ENCODE assay signal across 19 cellular contexts in the genomic region with DNA sequence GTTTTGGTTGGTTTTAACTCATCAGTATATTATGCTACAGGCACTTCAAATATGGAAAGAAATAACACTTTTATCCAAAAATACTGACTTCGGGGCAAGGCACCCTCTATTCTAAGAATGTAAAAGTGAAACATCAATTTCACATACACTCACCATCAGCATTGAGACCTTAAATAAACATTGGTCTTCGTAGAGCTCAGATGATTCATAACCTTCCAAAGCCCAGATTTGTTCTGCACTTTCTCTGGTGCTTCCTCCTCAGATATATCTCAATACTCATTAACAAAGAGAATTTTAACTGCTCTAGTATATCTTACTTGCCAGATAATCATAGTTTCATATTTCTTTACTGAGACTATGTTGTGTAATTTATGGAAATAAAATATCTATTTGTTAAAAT.
DNase-seq lines count a peak whose midpoint lies in the region; ATAC-seq and TF ChIP-seq lines count a peak whose summit lies in the region.
"Had no signal": no experiment of that assay in that cellular context is flagged by ENCODE, and none has a peak within 500 bp of the region (broad histone marks: within the 10 kb centered on the region; RNA-seq: fewer than 3 reads in every experiment).

No MANE protein-coding gene starts in this region.

- CTCF ChIA-PET in PC-3 (lab: Charles Lee): no interaction called here

- intact Hi-C loops in PC-3 (cut with micrococcal nuclease) (no loop called here), ovary (cut with DNase I) (no loop called here)

- H3K27me3 ChIP-seq in GM23248 (replicated peaks; ENCODE audit: insufficient read depth): no peaks in the 10 kb centered on the region
- H3K27me3 ChIP-seq in PC-3 (ENCODE audit: low read length): no peaks in the 10 kb centered on the region
- no peaks in the 10 kb centered on the region for H3K27me3 ChIP-seq in ovary
- H3K27me3 ChIP-seq: heart left ventricle had no signal

- H3K9ac ChIP-seq in GM23248 (no peak overlapping the region), PC-3 (ENCODE audit: low read length) (no peak overlapping the region)

- H3K4me1 ChIP-seq in GM23248 (ENCODE audit: insufficient read depth): peaks cover 23% of the 10 kb centered on the region
- H3K4me1 ChIP-seq in PC-3 (ENCODE audit: insufficient read depth, low read length): no peaks in the 10 kb centered on the region
- no peaks in the 10 kb centered on the region for H3K4me1 ChIP-seq in ovary (ENCODE audit: insufficient read depth)
- H3K4me1 ChIP-seq: heart left ventricle had no signal

- WGBS in GM23248 (ENCODE audit: low coverage in 1 of 2, low lambda C conversion rate in 2 of 2, missing lambda C conversion rate in 2 of 2), 2 experiments: 26 to 31% methylated on average over 2 of the region's 2 CpGs
- WGBS in ovary, 3 donors: 5 to 15% (median 12%) methylated on average over 2 of the region's 2 CpGs

- 0 out of 2 replicates have a peak, but pooled peaks cover 4% of the 10 kb centered on the region for H3K9me2 ChIP-seq in GM23248 (ENCODE audit: insufficient read depth)
- no peaks in the 10 kb centered on the region for H3K9me2 ChIP-seq in PC-3 (replicated peaks; ENCODE audit: low read length)

- ATAC-seq in PC-3: peak; percentile 38; the same call in 1 of the 2 replicates
- ATAC-seq: activated CD8-positive, alpha-beta memory T cell treated with anti-CD3 and anti-CD28 coated beads, Interleukin-2, amount 10 ng/mL, durations not matched to agents 7 days and 5 days; heart left ventricle; sciatic nerve; stimulated activated memory B cell treated with anti-CD40 and anti-IgM and Interleukin-4, amounts not matched to agents 10 μg/mL and 1 μg/mL and 100 μg/mL, for 72 hours had no signal

- no peak for TF ChIP-seq POLR2A in ovary (IDR thresholded peaks at IDR 0.05)

- H3K27ac ChIP-seq in GM23248: peak overlapping the region; percentile 5; the same call in 1 of the 2 replicates
- no peak overlapping the region for H3K27ac ChIP-seq in PC-3 (ENCODE audit: low read length)
- H3K27ac ChIP-seq in ovary: no peak overlapping the region
- H3K27ac ChIP-seq: heart left ventricle had no signal

- H3K4me2 ChIP-seq in GM23248 (ENCODE audit: unreplicated experiment): peak overlapping the region; percentile 92
- H3K4me2 ChIP-seq in PC-3 (ENCODE audit: low read length): peak overlapping the region; percentile 26; the same call in 1 of the 2 replicates

- H2AFZ ChIP-seq in GM23248 (no peak overlapping the region), PC-3 (ENCODE audit: low read length) (no peak overlapping the region)

- H3K36me3 ChIP-seq in GM23248 (ENCODE audit: low read depth): no peaks in the 10 kb centered on the region
- H3K36me3 ChIP-seq in PC-3 (ENCODE audit: low read depth, low read length): no peaks in the 10 kb centered on the region
- no peaks in the 10 kb centered on the region for H3K36me3 ChIP-seq in ovary
- H3K36me3 ChIP-seq: heart left ventricle had no signal

- peak overlapping the region; percentile 48 for H3K4me3 ChIP-seq in GM23248
- H3K4me3 ChIP-seq in PC-3 (ENCODE audit: low read length): no peak overlapping the region
- no peak overlapping the region for H3K4me3 ChIP-seq in choroid plexus epithelial cell (ENCODE audit: low read depth, low read length)
- H3K4me3 ChIP-seq in ovary: no peak overlapping the region
- H3K4me3 ChIP-seq: heart left ventricle, lung had no signal

- TF ChIP-seq CTCF in PC-3 (conservative IDR thresholded peaks at IDR 0.05; ENCODE audit: low read depth, low read length) (no peak), choroid plexus epithelial cell (conservative IDR thresholded peaks at IDR 0.05; ENCODE audit: low read depth, low read length) (no peak), ovary (IDR thresholded peaks at IDR 0.05) (no peak)

- H3F3A ChIP-seq in GM23248 (ENCODE audit: insufficient read depth) (peaks cover 7% of the 10 kb centered on the region; the same call in 1 of the 2 replicates), PC-3 (ENCODE audit: low read length, unreplicated experiment) (no peaks in the 10 kb centered on the region)

- in situ Hi-C loops in GM23248 (cut with MboI): no loop called here

- no peak for TF ChIP-seq EP300 in ovary (IDR thresholded peaks at IDR 0.05)

- H4K20me1 ChIP-seq in GM23248 (ENCODE audit: insufficient read depth): no peaks in the 10 kb centered on the region
- H4K20me1 ChIP-seq in PC-3 (ENCODE audit: low read length): no peaks in the 10 kb centered on the region

- POLR2A ChIA-PET in PC-3 (lab: Charles Lee; ENCODE audit: unreplicated experiment): interaction anchor here (0.7 kb wide), 1 partner anchor 30 kb away, joined by 3 read pairs; no protein-coding TSS in a partner anchor

- H3K79me2 ChIP-seq in GM23248 (ENCODE audit: insufficient read depth) (peaks cover 16% of the 10 kb centered on the region), PC-3 (ENCODE audit: low read length) (no peaks in the 10 kb centered on the region)

- DNase-seq in GM23248: peak; percentile 77
- peak; percentile 4 for DNase-seq in PC-3
- peak; percentile 72 for DNase-seq in choroid plexus epithelial cell (ENCODE audit: low read depth)
- peak; percentile 52 to 82 for DNase-seq in lung microvascular endothelial cell (ENCODE audit: low read depth in 2 of 2)
- no peak for DNase-seq in ovary
- no peak for DNase-seq in islet precursor cell
- DNase-seq in NCI-H524 (lab: John Stamatoyannopoulos, UW): no peak
- DNase-seq in cortex of kidney (lab: John Stamatoyannopoulos, UW): no peak
- DNase-seq: activated CD4-positive, alpha-beta T cell treated with anti-CD3 and anti-CD28 coated beads for 4 hours; activated CD8-positive, alpha-beta memory T cell treated with anti-CD3 and anti-CD28 coated beads, Interleukin-2, amount 10 ng/mL, durations not matched to agents 7 days and 5 days; activated naive CD8-positive, alpha-beta T cell treated with anti-CD3 and anti-CD28 coated beads, Interleukin-2, amount 10 ng/mL, durations not matched to agents 7 days and 5 days; CD8-positive, alpha-beta memory T cell; DND-41; heart left ventricle; occipital lobe; SW 1271 had no signal

- no peaks in the 10 kb centered on the region for H3K9me3 ChIP-seq in GM23248 (ENCODE audit: low read depth)
- no peaks in the 10 kb centered on the region for H3K9me3 ChIP-seq in PC-3 (ENCODE audit: low read length)
- no peaks in the 10 kb centered on the region for H3K9me3 ChIP-seq in ovary

- no TSS peak for BruUV-seq in PC-3 (replicated peaks; lab: Mats Ljungman, UMichigan)

Comparison
In these comparisons a context has a peak if more than half of its experiments do, and no peak if none do; other contexts are left out.
1. DNase-seq: peak in GM23248 (single experiment), PC-3 (single experiment), choroid plexus epithelial cell (single experiment) and lung microvascular endothelial cell (2 of 2); none in ovary (0 of 5), islet precursor cell (single experiment), NCI-H524 (0 of 2) and cortex of kidney (single experiment).